In genomic region chr2:43127941-43128561, GRCh38 we compare ENCODE assay signal across 10 cellular contexts.
DNase-seq lines count a peak whose midpoint lies in the region; ATAC-seq and TF ChIP-seq lines count a peak whose summit lies in the region.
"Had no signal": no experiment of that assay in that cellular context is flagged by ENCODE, and none has a peak within 500 bp of the region (broad histone marks: within the 10 kb centered on the region; RNA-seq: fewer than 3 reads in every experiment).

No MANE protein-coding gene starts in this region.

- H3K9me3 Mint-ChIP-seq in activated T-helper 2 cell treated with anti-CD3 and anti-CD28 coated beads, Interferon-gamma antibody, Interleukin-2, Interleukin-4, amounts not matched to agents 10 μg/mL and 5 μg/mL and 100 μg/mL, durations not matched to agents 14 hours and 24 hours and 36 hours: no peaks in the 10 kb centered on the region

- intact Hi-C loops in left ventricle myocardium inferior (cut with micrococcal nuclease): loop anchor here (10.0 kb wide), 1 partner anchor 357 kb away; no protein-coding TSS in a partner anchor
- intact Hi-C loops in heart right ventricle (cut with DNase I): loop anchor here in 5 of 10 donors (5.0 to 10.0 kb wide), 6 partner anchors 101 to 359 kb away; no protein-coding TSS in a partner anchor
- intact Hi-C loops in activated T-helper 2 cell treated with anti-CD3 and anti-CD28 coated beads, Interferon-gamma antibody, Interleukin-2, Interleukin-4, amounts not matched to agents 10 μg/mL and 5 μg/mL and 100 μg/mL, durations not matched to agents 14 hours and 24 hours and 36 hours (cut with micrococcal nuclease): loop anchor here (1.0 to 5.0 kb wide), 3 partner anchors 101 to 181 kb away; no protein-coding TSS in a partner anchor
- intact Hi-C loops in upper lobe of right lung (cut with DNase I): no loop called here

- peak overlapping the region; percentile 4 for H3K9ac ChIP-seq in mucosa of stomach (ENCODE audit: low read length)

- DNase-seq in left ventricle myocardium inferior (no peak), heart right ventricle (no peak), upper lobe of right lung (peak; percentile 62), DMS153 treated with DMSO at 0.1 percent for 48 hours (lab: John Stamatoyannopoulos, UW; ENCODE audit: unreplicated experiment) (no peak), GOT3 (lab: John Stamatoyannopoulos, UW) (no peak)
- no peak for DNase-seq in activated T-helper 2 cell treated with anti-CD3 and anti-CD28 coated beads, Interferon-gamma antibody, Interleukin-2, Interleukin-4, amounts not matched to agents 10 μg/mL and 5 μg/mL and 100 μg/mL, durations not matched to agents 14 hours and 24 hours and 36 hours (ENCODE audit: low spot score)
- DNase-seq: dermis blood vessel endothelial cell, T-helper 9 cell had no signal

- H3K27me3 ChIP-seq in left ventricle myocardium inferior (ENCODE audit: low read depth) (no peaks in the 10 kb centered on the region), heart right ventricle (no peaks in the 10 kb centered on the region), mucosa of stomach (ENCODE audit: control insufficient read depth, insufficient read depth, low read length) (no peaks in the 10 kb centered on the region), upper lobe of right lung (no peaks in the 10 kb centered on the region)

- peaks cover 61% of the 10 kb centered on the region for H3K4me1 Mint-ChIP-seq in activated T-helper 2 cell treated with anti-CD3 and anti-CD28 coated beads, Interferon-gamma antibody, Interleukin-2, Interleukin-4, amounts not matched to agents 10 μg/mL and 5 μg/mL and 100 μg/mL, durations not matched to agents 14 hours and 24 hours and 36 hours (ENCODE audit: low read depth)

- no peak overlapping the region for H3K4me3 Mint-ChIP-seq in activated T-helper 2 cell treated with anti-CD3 and anti-CD28 coated beads, Interferon-gamma antibody, Interleukin-2, Interleukin-4, amounts not matched to agents 10 μg/mL and 5 μg/mL and 100 μg/mL, durations not matched to agents 14 hours and 24 hours and 36 hours (ENCODE audit: low read depth)

- H3K4me3 ChIP-seq in left ventricle myocardium inferior: no peak overlapping the region
- peak overlapping the region in 1 of 10 donors; percentile 10 for H3K4me3 ChIP-seq in heart right ventricle
- no peak overlapping the region for H3K4me3 ChIP-seq in mucosa of stomach (ENCODE audit: low read length)
- no peak overlapping the region for H3K4me3 ChIP-seq in upper lobe of right lung

- H3K36me3 ChIP-seq in left ventricle myocardium inferior (no peaks in the 10 kb centered on the region), heart right ventricle (no peaks in the 10 kb centered on the region), mucosa of stomach (ENCODE audit: control insufficient read depth, insufficient read depth, low read length) (no peaks in the 10 kb centered on the region), upper lobe of right lung (no peaks in the 10 kb centered on the region)

- H3K4me1 ChIP-seq in left ventricle myocardium inferior: peaks cover 52% of the 10 kb centered on the region
- H3K4me1 ChIP-seq in heart right ventricle: peaks cover 19 to 74% (median 47%) of the 10 kb centered on the region in 9 donors
- H3K4me1 ChIP-seq in mucosa of stomach (ENCODE audit: control insufficient read depth, insufficient read depth, low read length): peaks cover 53% of the 10 kb centered on the region
- peaks cover 44% of the 10 kb centered on the region for H3K4me1 ChIP-seq in upper lobe of right lung

- peak overlapping the region; percentile 67 for H3K27ac Mint-ChIP-seq in activated T-helper 2 cell treated with anti-CD3 and anti-CD28 coated beads, Interferon-gamma antibody, Interleukin-2, Interleukin-4, amounts not matched to agents 10 μg/mL and 5 μg/mL and 100 μg/mL, durations not matched to agents 14 hours and 24 hours and 36 hours

- no peaks in the 10 kb centered on the region for H3K27me3 Mint-ChIP-seq in activated T-helper 2 cell treated with anti-CD3 and anti-CD28 coated beads, Interferon-gamma antibody, Interleukin-2, Interleukin-4, amounts not matched to agents 10 μg/mL and 5 μg/mL and 100 μg/mL, durations not matched to agents 14 hours and 24 hours and 36 hours (ENCODE audit: low read depth)

- H3K9me3 ChIP-seq in left ventricle myocardium inferior (replicated peaks) (no peaks in the 10 kb centered on the region), heart right ventricle (no peaks in the 10 kb centered on the region), mucosa of stomach (ENCODE audit: control insufficient read depth, low read length) (no peaks in the 10 kb centered on the region), upper lobe of right lung (no peaks in the 10 kb centered on the region)

- peaks cover 28% of the 10 kb centered on the region for H3K36me3 Mint-ChIP-seq in activated T-helper 2 cell treated with anti-CD3 and anti-CD28 coated beads, Interferon-gamma antibody, Interleukin-2, Interleukin-4, amounts not matched to agents 10 μg/mL and 5 μg/mL and 100 μg/mL, durations not matched to agents 14 hours and 24 hours and 36 hours (ENCODE audit: low read depth)

- WGBS in heart right ventricle, 2 donors: 85 to 92% methylated on average over 8 of the region's 8 CpGs

- peak overlapping the region; percentile 65 for H3K27ac ChIP-seq in left ventricle myocardium inferior (replicated peaks)
- H3K27ac ChIP-seq in heart right ventricle: peak overlapping the region in 5 of 10 donors; percentile 10 to 89 (median 29)
- peak overlapping the region; percentile 86 for H3K27ac ChIP-seq in upper lobe of right lung

- TF ChIP-seq CTCF in left ventricle myocardium inferior (IDR thresholded peaks at IDR 0.05; ENCODE audit: borderline replicate concordance) (no peak), heart right ventricle (IDR thresholded peaks at IDR 0.05) (no peak), upper lobe of right lung (IDR thresholded peaks at IDR 0.05) (no peak)

- ATAC-seq in heart right ventricle (no peak), upper lobe of right lung (no peak)
- ATAC-seq in activated CD4-positive, CD25-positive, alpha-beta regulatory T cell treated with anti-CD3 and anti-CD28 coated beads, Interleukin-2, amount 50 U/mL, for 24 hours: no peak
